ENCODE assay signal across 1 cellular context in the genomic region with DNA sequence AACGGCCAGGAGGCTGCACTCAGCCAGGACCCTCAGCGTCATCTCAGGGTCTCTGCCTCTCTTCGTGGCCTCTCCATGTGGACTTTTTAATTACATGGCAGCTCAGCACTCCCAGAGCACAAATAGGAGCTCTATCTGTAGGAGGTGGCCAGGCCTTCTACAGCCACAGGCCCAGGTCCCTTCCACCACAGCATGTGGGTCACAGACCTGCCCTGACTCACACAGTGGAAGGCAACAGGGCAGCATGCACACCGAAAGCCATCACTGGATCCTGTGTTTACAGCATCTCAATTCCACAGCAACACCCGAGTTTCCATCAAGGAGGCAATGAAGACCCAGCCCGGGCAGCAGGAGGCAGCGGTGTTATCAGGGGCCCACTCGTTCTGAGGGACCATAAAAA.
TF ChIP-seq lines count a peak whose summit lies in the region.

No MANE protein-coding gene starts in this region.

TF ChIP-seq in WTC11, 78 proteins besides CTCF, POLR2A, EP300 and RAD21 (continued from another document):
- TF ChIP-seq HMGXB4 (CRISPR knock-in tag; IDR thresholded peaks at IDR 0.05) (no peak), RELA (CRISPR knock-in tag; IDR thresholded peaks at IDR 0.05; ENCODE audit: borderline replicate concordance) (no peak), AR (CRISPR knock-in tag; IDR thresholded peaks at IDR 0.05) (no peak), OVOL2 (CRISPR knock-in tag; IDR thresholded peaks at IDR 0.05; ENCODE audit: borderline replicate concordance) (no peak)
TF ChIP-seq in WTC11: peak in this region for 0.
